36 cellular contexts compared by ENCODE assay signal in the genomic region with DNA sequence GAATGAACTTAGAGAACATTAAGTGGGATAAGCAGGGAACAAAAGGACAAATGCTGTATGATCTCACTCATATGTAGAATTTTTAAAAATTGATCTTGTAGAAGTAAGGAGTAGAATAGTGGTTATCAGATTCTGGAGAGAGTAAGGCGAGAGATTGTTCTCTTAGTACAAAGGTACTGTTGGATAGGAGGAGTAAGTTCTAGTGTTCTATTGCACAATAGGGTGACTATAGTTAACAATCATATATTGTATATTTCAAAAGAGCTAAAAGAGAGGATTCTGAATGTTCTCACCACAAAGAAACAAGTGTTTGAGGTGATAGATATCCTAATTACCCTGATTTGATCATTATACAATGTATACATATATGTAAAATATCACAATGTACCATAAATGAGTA.
"Had no signal": no experiment of that assay in that cellular context is flagged by ENCODE, and none has a peak within 500 bp of the region (broad histone marks: within the 10 kb centered on the region; RNA-seq: fewer than 3 reads in every experiment).

No MANE protein-coding gene starts in this region.

- H3K27ac Mint-ChIP-seq: activated B cell treated with CpG ODN at 0.5 μM for 24 hours; activated CD4-positive, alpha-beta memory T cell treated with anti-CD3 and anti-CD28 coated beads for 36 hours; activated CD4-positive, alpha-beta T cell treated with anti-CD3 and anti-CD28 coated beads, Interleukin-2, amount 10 ng/mL, durations not matched to agents 24 days and 14 days; activated CD8-positive, alpha-beta T cell treated with anti-CD3 and anti-CD28 coated beads for 36 hours; activated naive CD4-positive, alpha-beta T cell treated with anti-CD3 and anti-CD28 coated beads for 36 hours; activated naive CD4-positive, alpha-beta T cell treated with anti-CD3 and anti-CD28 coated beads, Interleukin-2, amount 50 U/mL, for 72 hours; activated naive CD8-positive, alpha-beta T cell treated with anti-CD3 and anti-CD28 coated beads for 36 hours; activated T-cell treated with anti-CD3 and anti-CD28 coated beads, Interleukin-2, amount 50 U/mL, for 72 hours; activated T-helper 1 cell treated with anti-CD3 and anti-CD28 coated beads, Interleukin-12 subunit alpha, Interleukin-12 subunit beta, Interleukin-2, Interleukin-4 antibody, amounts not matched to agents 30 ng/mL and 10 ng/mL and 1 ng/mL, durations not matched to agents 14 hours and 24 hours and 36 hours; activated T-helper 17 cell treated with anti-CD3 and anti-CD28 coated beads, Interleukin-2, amount 50 U/mL, for 72 hours; T-helper 1 cell treated with Interleukin-12 subunit alpha and Interleukin-12 subunit beta and Interleukin-4 antibody, amounts not matched to agents 30 μg/mL and 1 μg/mL, for 36 hours; T-helper 2 cell treated with Interferon-gamma antibody and Interleukin-4, amounts not matched to agents 5 μg/mL and 100 μg/mL, for 36 hours had no signal

- H3K9me3 ChIP-seq: body of pancreas, breast epithelium had no signal

- DNase-seq: activated B cell treated with CpG ODN at 0.5 μM for 24 hours; activated CD4-positive, alpha-beta memory T cell treated with anti-CD3 and anti-CD28 coated beads for 36 hours; activated CD4-positive, alpha-beta T cell treated with anti-CD3 and anti-CD28 coated beads for 4 hours; activated CD4-positive, alpha-beta T cell treated with anti-CD3 and anti-CD28 coated beads, Interleukin-2, amount 10 ng/mL, durations not matched to agents 24 days and 14 days; activated CD4-positive, alpha-beta T cell treated with anti-CD3 and anti-CD28 coated beads, Interleukin-2, amount 50 U/mL, for 1 hour; activated CD4-positive, alpha-beta T cell treated with anti-CD3 and anti-CD28 coated beads, Interleukin-2, amount 50 U/mL, for 4 hours; activated CD4-positive, CD25-positive, alpha-beta regulatory T cell treated with anti-CD3 and anti-CD28 coated beads, Interleukin-2, amount 50 U/mL, for 72 hours; activated CD8-positive, alpha-beta memory T cell treated with anti-CD3 and anti-CD28 coated beads, Interleukin-2, amount 50 U/mL, for 4 hours; activated CD8-positive, alpha-beta T cell treated with anti-CD3 and anti-CD28 coated beads for 36 hours; activated effector memory CD4-positive, alpha-beta T cell treated with anti-CD3 and anti-CD28 coated beads, Interleukin-2, amount 50 U/mL, for 16 hours; activated gamma-delta T cell treated with Interleukin-2 at 50 U/mL for 16 hours; activated naive CD4-positive, alpha-beta T cell; activated naive CD4-positive, alpha-beta T cell treated with anti-CD3 and anti-CD28 coated beads for 36 hours; activated naive CD4-positive, alpha-beta T cell treated with anti-CD3 and anti-CD28 coated beads, Interleukin-2, amount 50 U/mL, for 16 hours; activated naive CD8-positive, alpha-beta T cell treated with anti-CD3 and anti-CD28 coated beads for 36 hours; activated T-cell treated with anti-CD3 and anti-CD28 coated beads for 4 hours; activated T-cell treated with anti-CD3 and anti-CD28 coated beads, Interleukin-2, amount 50 U/mL, for 1 hour; activated T-cell treated with anti-CD3 and anti-CD28 coated beads, Interleukin-2, amount 50 U/mL, for 4 hours; activated T-cell treated with anti-CD3 and anti-CD28 coated beads, Interleukin-2, amount 50 U/mL, for 72 hours; adrenal gland; amniotic stem cell; aorta; body of pancreas; brain microvascular endothelial cell; central memory CD4-positive, alpha-beta T cell; T-helper 2 cell; T-helper 9 cell had no signal

- H3K27me3 ChIP-seq: adrenal gland, body of pancreas, brain microvascular endothelial cell, breast epithelium had no signal

- H3K36me3 Mint-ChIP-seq: activated CD4-positive, alpha-beta memory T cell treated with anti-CD3 and anti-CD28 coated beads for 36 hours; activated naive CD4-positive, alpha-beta T cell treated with anti-CD3 and anti-CD28 coated beads, Interleukin-2, amount 50 U/mL, for 72 hours; activated naive CD8-positive, alpha-beta T cell treated with anti-CD3 and anti-CD28 coated beads for 36 hours had no signal

- FAIRE-seq: astrocyte, TTC549 had no signal

- H3K27ac ChIP-seq: adrenal gland, body of pancreas, brain microvascular endothelial cell, breast epithelium, VCaP had no signal

- H3K4me1 ChIP-seq: adrenal gland, body of pancreas, breast epithelium had no signal

- H3K4me3 ChIP-seq: adrenal gland, body of pancreas, breast epithelium had no signal

- H3K27me3 Mint-ChIP-seq: activated B cell treated with CpG ODN at 0.5 μM for 24 hours; activated CD4-positive, alpha-beta memory T cell treated with anti-CD3 and anti-CD28 coated beads for 36 hours; activated CD4-positive, alpha-beta T cell treated with anti-CD3 and anti-CD28 coated beads, Interleukin-2, amount 10 ng/mL, durations not matched to agents 24 days and 14 days; activated CD8-positive, alpha-beta T cell treated with anti-CD3 and anti-CD28 coated beads for 36 hours; activated naive CD8-positive, alpha-beta T cell treated with anti-CD3 and anti-CD28 coated beads for 36 hours; activated T-helper 17 cell treated with anti-CD3 and anti-CD28 coated beads, Interleukin-2, amount 50 U/mL, for 72 hours had no signal

- H3K4me3 Mint-ChIP-seq: activated B cell treated with CpG ODN at 0.5 μM for 24 hours; activated CD4-positive, alpha-beta memory T cell treated with anti-CD3 and anti-CD28 coated beads for 36 hours; activated CD4-positive, alpha-beta T cell treated with anti-CD3 and anti-CD28 coated beads, Interleukin-2, amount 10 ng/mL, durations not matched to agents 24 days and 14 days; activated CD8-positive, alpha-beta T cell treated with anti-CD3 and anti-CD28 coated beads for 36 hours; activated naive CD4-positive, alpha-beta T cell treated with anti-CD3 and anti-CD28 coated beads for 36 hours; activated naive CD8-positive, alpha-beta T cell treated with anti-CD3 and anti-CD28 coated beads for 36 hours; activated T-cell treated with anti-CD3 and anti-CD28 coated beads, Interleukin-2, amount 50 U/mL, for 4 hours; activated T-cell treated with anti-CD3 and anti-CD28 coated beads, Interleukin-2, amount 50 U/mL, for 72 hours; activated T-helper 1 cell treated with anti-CD3 and anti-CD28 coated beads, Interleukin-12 subunit alpha, Interleukin-12 subunit beta, Interleukin-2, Interleukin-4 antibody, amounts not matched to agents 30 ng/mL and 10 ng/mL and 1 ng/mL, durations not matched to agents 14 hours and 24 hours and 36 hours; activated T-helper 17 cell treated with anti-CD3 and anti-CD28 coated beads, Interleukin-2, amount 50 U/mL, for 72 hours; T-helper 1 cell treated with Interleukin-12 subunit alpha and Interleukin-12 subunit beta and Interleukin-4 antibody, amounts not matched to agents 30 μg/mL and 1 μg/mL, for 36 hours; T-helper 2 cell treated with Interferon-gamma antibody and Interleukin-4, amounts not matched to agents 5 μg/mL and 100 μg/mL, for 36 hours had no signal

- H3K36me3 ChIP-seq: adrenal gland, brain microvascular endothelial cell had no signal

- H3K4me1 Mint-ChIP-seq: activated B cell treated with CpG ODN at 0.5 μM for 24 hours; activated CD4-positive, alpha-beta T cell treated with anti-CD3 and anti-CD28 coated beads, Interleukin-2, amount 10 ng/mL, durations not matched to agents 24 days and 14 days; activated naive CD8-positive, alpha-beta T cell treated with anti-CD3 and anti-CD28 coated beads for 36 hours; activated T-helper 17 cell treated with anti-CD3 and anti-CD28 coated beads, Interleukin-2, amount 50 U/mL, for 72 hours had no signal

- ATAC-seq: activated CD8-positive, alpha-beta T cell treated with anti-CD3 and anti-CD28 coated beads for 36 hours; activated naive CD4-positive, alpha-beta T cell treated with anti-CD3 and anti-CD28 coated beads, Interleukin-2, amount 50 U/mL, for 72 hours; activated T-cell treated with anti-CD3 and anti-CD28 coated beads, Interleukin-2, amount 50 U/mL, for 4 hours; activated T-cell treated with anti-CD3 and anti-CD28 coated beads, Interleukin-2, amount 50 U/mL, for 72 hours; activated T-helper 17 cell treated with anti-CD3 and anti-CD28 coated beads, Interleukin-2, amount 50 U/mL, for 72 hours; body of pancreas had no signal
